In the genomic region with DNA sequence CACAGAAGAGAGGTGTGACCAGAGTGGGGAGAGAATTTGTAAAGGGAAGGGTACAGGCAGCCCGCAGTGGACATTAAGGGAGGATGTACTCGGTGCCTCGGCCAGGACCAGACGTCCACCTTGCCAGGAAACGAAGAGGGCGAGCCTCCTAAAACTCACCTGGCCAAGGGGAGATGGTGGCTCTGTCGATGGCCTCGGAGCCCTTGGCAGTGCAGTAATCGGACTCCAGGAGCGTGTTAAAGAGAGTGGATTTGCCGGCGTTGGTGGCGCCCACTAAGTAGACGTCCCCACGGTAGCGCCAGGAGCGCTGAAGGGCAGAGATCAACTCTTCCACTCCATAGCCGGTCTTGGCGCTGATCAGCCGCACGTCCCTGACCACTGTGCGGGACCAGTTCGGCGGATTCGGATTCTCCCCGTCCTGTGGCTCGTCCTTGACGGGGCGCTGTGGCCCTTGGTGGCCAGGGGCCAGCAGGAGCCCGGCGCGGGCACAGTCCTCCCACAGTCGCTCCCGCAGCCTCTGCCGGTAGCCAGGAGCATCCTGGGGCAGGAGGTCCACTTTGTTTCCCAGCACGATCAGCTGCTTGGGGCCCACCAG, we compare ENCODE assay signal across 9 cellular contexts. TPM values are rescaled to one million over a fixed set of nuclear protein-coding genes. Genes with fewer than 3 reads are reported as not detected.
DNase-seq lines count a peak whose midpoint lies in the region; ATAC-seq, FAIRE-seq and TF ChIP-seq lines count a peak whose summit lies in the region.
"Had no signal": no experiment of that assay in that cellular context is flagged by ENCODE, and none has a peak within 500 bp of the region (broad histone marks: within the 10 kb centered on the region; RNA-seq: fewer than 3 reads in every experiment).

No MANE protein-coding gene starts in this region.

- H3K9me3 ChIP-seq in HEK293 (ENCODE audit: control insufficient read depth, insufficient read depth, low read depth, low read length): no peaks in the 10 kb centered on the region
- no peaks in the 10 kb centered on the region for H3K9me3 ChIP-seq in right cardiac atrium (ENCODE audit: control insufficient read depth, low read length)
- H3K9me3 ChIP-seq in small intestine (ENCODE audit: control insufficient read depth, low read depth): no peaks in the 10 kb centered on the region

- TF ChIP-seq CTCF in AG09309 (IDR thresholded peaks at IDR 0.05; ENCODE audit: control insufficient read depth, insufficient read depth, low read depth, low read length, missing control alignments) (no peak), HEK293 (tag by site-specific recombination; IDR thresholded peaks at IDR 0.05) (0 out of 2 replicates have a peak, but pooled peaks have one; percentile 50)

- H3K27ac ChIP-seq in HEK293 (ENCODE audit: extremely low read depth, low read depth, low read length) (no peak overlapping the region; the same call in 1 of the 2 replicates), right cardiac atrium (ENCODE audit: low read length) (no peak overlapping the region), small intestine (ENCODE audit: low read depth in 1 of 2, low read length in 1 of 2) (peak overlapping the region; percentile 78 to 94)

- POLR2A ChIA-PET in HEK293 (lab: Yijun Ruan, JAX): interaction anchor here (0.8 to 3.4 kb wide), 6 partner anchors 12 to 157 kb away, joined by 3 to 15 read pairs (median 6); partner anchors contain the start of genes IGFBP7 and REST
- POLR2A ChIA-PET in activated CD4-positive, alpha-beta memory T cell treated with anti-CD3 and anti-CD28 coated beads, Interleukin-2, amount 10 ng/mL, durations not matched to agents 7 days and 5 days (lab: Charles Lee): interaction anchor here (0.7 to 9.1 kb wide), 14 partner anchors 10 to 1581 kb away, joined by 3 to 208 read pairs (median 10); partner anchors contain the start of genes AASDH, PAICS, PPAT and REST

- H3K36me3 ChIP-seq in HEK293 (ENCODE audit: control insufficient read depth in 2 of 2, insufficient read depth in 1 of 2, low read length in 2 of 2) (peaks cover 7 to 36% of the 10 kb centered on the region in 2 experiments), small intestine (ENCODE audit: control insufficient read depth in 2 of 2, insufficient read depth in 2 of 2, low read length in 2 of 2) (peaks cover 14 to 16% of the 10 kb centered on the region in 2 donors)

- H3K27me3 Mint-ChIP-seq in activated CD4-positive, alpha-beta memory T cell treated with anti-CD3 and anti-CD28 coated beads, Interleukin-2, amount 10 ng/mL, durations not matched to agents 7 days and 5 days: no peaks in the 10 kb centered on the region

- H3K9me3 Mint-ChIP-seq in activated CD4-positive, alpha-beta memory T cell treated with anti-CD3 and anti-CD28 coated beads, Interleukin-2, amount 10 ng/mL, durations not matched to agents 7 days and 5 days: peaks cover 13% of the 10 kb centered on the region

- H3K4me1 Mint-ChIP-seq in activated CD4-positive, alpha-beta memory T cell treated with anti-CD3 and anti-CD28 coated beads, Interleukin-2, amount 10 ng/mL, durations not matched to agents 7 days and 5 days: peaks cover 57% of the 10 kb centered on the region

- WGBS in right cardiac atrium: 3% methylated on average over 36 of the region's 36 CpGs
- 1 to 2% (median 1%) methylated on average over 33 to 36 of the region's 36 CpGs for WGBS in small intestine, 3 donors

- no peak for ATAC-seq in right cardiac atrium
- no peak for ATAC-seq in HG03139 (IDR thresholded peaks at IDR 0.05; ENCODE audit: unreplicated experiment)

- H3K27me3 ChIP-seq in right cardiac atrium (ENCODE audit: control insufficient read depth, insufficient read depth): no peaks in the 10 kb centered on the region
- no peaks in the 10 kb centered on the region for H3K27me3 ChIP-seq in small intestine (ENCODE audit: control insufficient read depth in 2 of 2, insufficient read depth in 2 of 2, low read length in 2 of 2)

- CTCF ChIA-PET in HEK293 (lab: Yijun Ruan, JAX): interaction anchor here (2.1 kb wide), 1 partner anchor 68 kb away, joined by 4 read pairs; no protein-coding TSS in a partner anchor
- CTCF ChIA-PET in activated CD4-positive, alpha-beta memory T cell treated with anti-CD3 and anti-CD28 coated beads, Interleukin-2, amount 10 ng/mL, durations not matched to agents 7 days and 5 days (lab: Charles Lee): interaction anchor here (1.4 to 4.7 kb wide), 3 partner anchors 12 to 541 kb away, joined by 5 to 51 read pairs (median 5); partner anchors contain the start of genes PAICS, PPAT and REST

- H3K4me3 Mint-ChIP-seq in activated CD4-positive, alpha-beta memory T cell treated with anti-CD3 and anti-CD28 coated beads, Interleukin-2, amount 10 ng/mL, durations not matched to agents 7 days and 5 days: peak overlapping the region; percentile 99

- peak overlapping the region; percentile 65 for H3K27ac Mint-ChIP-seq in activated CD4-positive, alpha-beta memory T cell treated with anti-CD3 and anti-CD28 coated beads, Interleukin-2, amount 10 ng/mL, durations not matched to agents 7 days and 5 days

- H3K4me1 ChIP-seq in HEK293 (ENCODE audit: control insufficient read depth, insufficient read depth, low read length) (no peaks in the 10 kb centered on the region), right cardiac atrium (ENCODE audit: control insufficient read depth, insufficient read depth, low read length) (peaks cover 9% of the 10 kb centered on the region), small intestine (ENCODE audit: control insufficient read depth in 2 of 2, insufficient read depth in 1 of 2, low read depth in 1 of 2, low read length in 1 of 2) (peaks cover 6 to 19% of the 10 kb centered on the region in 2 donors)

- FAIRE-seq in small intestine (lab: Jason Lieb, UNC): no peak
- FAIRE-seq: islet of Langerhans had no signal

- intact Hi-C loops in right cardiac atrium (cut with DNase I): loop anchor here in 1 of 4 donors (10.0 kb wide), 1 partner anchor 62 kb away; no protein-coding TSS in a partner anchor

- peak overlapping the region; percentile 97 for H3K4me3 ChIP-seq in AG09309 (ENCODE audit: control insufficient read depth, low read depth, low read length)
- peak overlapping the region; percentile 82 for H3K4me3 ChIP-seq in HEK293 (ENCODE audit: low read depth, low read length)
- H3K4me3 ChIP-seq in right cardiac atrium (ENCODE audit: low read length): peak overlapping the region; percentile 99
- peak overlapping the region; percentile 96 to 99 for H3K4me3 ChIP-seq in small intestine (ENCODE audit: low read depth in 1 of 2, low read length in 2 of 2)

- DNase-seq in AG09309 (ENCODE audit: low read depth): no peak
- DNase-seq in activated CD4-positive, alpha-beta memory T cell treated with anti-CD3 and anti-CD28 coated beads, Interleukin-2, amount 10 ng/mL, durations not matched to agents 7 days and 5 days: peak; percentile 20
- no peak for DNase-seq in right cardiac atrium
- DNase-seq in small intestine: peak; percentile 28
- no peak for DNase-seq in ureter (ENCODE audit: low spot score)
- no peak for DNase-seq in hippocampal formation (lab: John Stamatoyannopoulos, UW)

- peaks cover 60% of the 10 kb centered on the region for H3K36me3 Mint-ChIP-seq in activated CD4-positive, alpha-beta memory T cell treated with anti-CD3 and anti-CD28 coated beads, Interleukin-2, amount 10 ng/mL, durations not matched to agents 7 days and 5 days (ENCODE audit: low read depth)

TF ChIP-seq in HEK293, 187 proteins besides CTCF, POLR2A, EP300 and RAD21 (continues in another document):
- TF ChIP-seq MYNN (tag by site-specific recombination; IDR thresholded peaks at IDR 0.05; ENCODE audit: borderline replicate concordance) (no peak), GLIS2 (tag by site-specific recombination; IDR thresholded peaks at IDR 0.05) (0 out of 2 replicates have a peak, but pooled peaks have one; percentile 30), ZBTB8A (tag by site-specific recombination; IDR thresholded peaks at IDR 0.05) (no peak), ZNF530 (tag by site-specific recombination; IDR thresholded peaks at IDR 0.05; ENCODE audit: low read depth) (no peak), GLIS1 (tag by site-specific recombination; IDR thresholded peaks at IDR 0.05) (no peak), KLF1 (tag by site-specific recombination; IDR thresholded peaks at IDR 0.05) (no peak), ZIC2 (tag by site-specific recombination; IDR thresholded peaks at IDR 0.05) (peak; percentile 56; the same call in 1 of the 2 replicates), ZBTB48 (tag by site-specific recombination; IDR thresholded peaks at IDR 0.05) (no peak), ZNF423 (tag by site-specific recombination; IDR thresholded peaks at IDR 0.05) (no peak)
- TF ChIP-seq, protein P1, sequence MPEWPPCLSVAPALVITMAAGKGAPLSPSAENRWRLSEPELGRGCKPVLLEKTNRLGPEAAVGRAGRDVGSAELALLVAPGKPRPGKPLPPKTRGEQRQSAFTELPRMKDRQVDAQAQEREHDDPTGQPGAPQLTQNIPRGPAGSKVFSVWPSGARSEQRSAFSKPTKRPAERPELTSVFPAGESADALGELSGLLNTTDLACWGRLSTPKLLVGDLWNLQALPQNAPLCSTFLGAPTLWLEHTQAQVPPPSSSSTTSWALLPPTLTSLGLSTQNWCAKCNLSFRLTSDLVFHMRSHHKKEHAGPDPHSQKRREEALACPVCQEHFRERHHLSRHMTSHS (tag by site-specific recombination; IDR thresholded peaks at IDR 0.05): no peak

RNA-seq across cellular contexts. Expression of gene NOA1, which starts 1.0 kb away (rescaled TPM):
- 10 to 100 TPM; 22.1 to 22.6 TPM for total RNA-seq in activated CD4-positive, alpha-beta memory T cell treated with anti-CD3 and anti-CD28 coated beads, Interleukin-2, amount 10 ng/mL, durations not matched to agents 7 days and 5 days
- total RNA-seq in right cardiac atrium: 10 to 100 TPM in 2 of 4 donors, 1 to 10 TPM in 2; 8.4 to 12.5 (median 10.5) TPM
- polyA plus RNA-seq in right cardiac atrium: 7.8 TPM
- 10 to 100 TPM; 11.4 to 16.6 (median 13.8) TPM for polyA plus RNA-seq in small intestine
- total RNA-seq in ureter: 15.7 TPM

RNA-seq across cellular contexts. Expression of gene POLR2B, which starts 2.3 kb away (rescaled TPM):
- 100 to 1,000 TPM; 107 to 109 TPM for total RNA-seq in activated CD4-positive, alpha-beta memory T cell treated with anti-CD3 and anti-CD28 coated beads, Interleukin-2, amount 10 ng/mL, durations not matched to agents 7 days and 5 days
- 10 to 100 TPM; 69.3 to 80.9 (median 73.9) TPM for total RNA-seq in right cardiac atrium
- 38.1 TPM for polyA plus RNA-seq in right cardiac atrium
- polyA plus RNA-seq in small intestine: 10 to 100 TPM; 35.6 to 39.2 (median 38.2) TPM
- total RNA-seq in ureter: 84.2 TPM

Comparison
In these comparisons a context has a peak if more than half of its experiments do, and no peak if none do; other contexts are left out.
1. DNase-seq: peak in activated CD4-positive, alpha-beta memory T cell treated with anti-CD3 and anti-CD28 coated beads, Interleukin-2, amount 10 ng/mL, durations not matched to agents 7 days and 5 days (single experiment) and small intestine (single experiment); none in AG09309 (single experiment), right cardiac atrium (0 of 3), ureter (single experiment) and hippocampal formation (0 of 2).
2. H3K27ac ChIP-seq: peak in small intestine (2 of 2); none in HEK293 (single experiment) and right cardiac atrium (single experiment).
3. Peak in every context shown above with its lines, with median percentiles within 50 percentile points of each other: H3K4me3 ChIP-seq.